In genomic region chr20:47825011-47825762, GRCh38 we compare ENCODE assay signal across 17 cellular contexts.
"Had no signal": no experiment of that assay in that cellular context is flagged by ENCODE, and none has a peak within 500 bp of the region (broad histone marks: within the 10 kb centered on the region; RNA-seq: fewer than 3 reads in every experiment).

No MANE protein-coding gene starts in this region.

- H3K36me3 ChIP-seq: esophagus squamous epithelium, heart right ventricle, suprapubic skin had no signal

- H3K27ac ChIP-seq: esophagus squamous epithelium, heart right ventricle, parathyroid adenoma, suprapubic skin had no signal

- H3K9me3 ChIP-seq: esophagus squamous epithelium, heart right ventricle, suprapubic skin had no signal

- H3K4me3 ChIP-seq: esophagus squamous epithelium, heart right ventricle, suprapubic skin had no signal

- H2AFZ ChIP-seq: parathyroid adenoma had no signal

- H3K4me1 ChIP-seq: heart right ventricle, parathyroid adenoma had no signal

- H3K9ac ChIP-seq: parathyroid adenoma had no signal

- H3K79me2 ChIP-seq: parathyroid adenoma had no signal

- DNase-seq: activated CD4-positive, alpha-beta T cell treated with anti-CD3 and anti-CD28 coated beads for 36 hours; activated CD4-positive, alpha-beta T cell treated with anti-CD3 and anti-CD28 coated beads, Interleukin-2, amount 50 U/mL, for 48 hours; activated naive CD8-positive, alpha-beta T cell treated with anti-CD3 and anti-CD28 coated beads for 36 hours; amniotic stem cell; dermis blood vessel endothelial cell; effector memory CD4-positive, alpha-beta T cell; esophagus squamous epithelium; heart right ventricle; immature natural killer cell; kidney glomerular epithelial cell; left ventricle myocardium superior; naive thymus-derived CD8-positive, alpha-beta T cell; stimulated activated CD4-positive, alpha-beta T cell treated with anti-CD3 and anti-CD28 coated beads, Interleukin-2, amount 100 ng/mL, for 24 hours; T-helper 2 cell; trophoblast cell had no signal
